8 cellular contexts compared by ENCODE assay signal in the genomic region with DNA sequence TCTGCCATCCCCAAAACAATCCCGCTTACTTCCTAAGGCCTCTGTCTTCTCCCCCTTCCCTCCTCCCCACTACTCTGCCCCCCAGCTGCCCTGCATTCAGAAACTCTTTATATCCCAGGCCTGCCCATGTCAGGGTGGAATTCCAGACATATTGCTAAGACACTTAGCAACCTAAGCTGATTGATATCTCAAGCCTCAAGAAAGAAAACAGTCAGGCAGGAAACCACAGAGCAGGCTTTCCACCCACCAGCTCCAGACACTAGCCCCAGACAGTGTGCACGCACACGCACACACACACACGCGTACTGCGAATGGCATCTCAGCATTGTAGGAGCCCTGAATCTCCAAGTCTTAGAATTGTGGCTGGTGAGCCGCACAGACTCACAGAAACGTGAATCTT. TPM values are rescaled to one million over a fixed set of nuclear protein-coding genes. Genes with fewer than 3 reads are reported as not detected.
DNase-seq lines count a peak whose midpoint lies in the region; ATAC-seq and TF ChIP-seq lines count a peak whose summit lies in the region.

No MANE protein-coding gene starts in this region.

- H2AFZ ChIP-seq in Loucy (ENCODE audit: low read length), result peak overlapping the region; percentile 53; the same call in 1 of the 2 replicates

- no peak overlapping the region for H3K27ac ChIP-seq in CD4-positive, alpha-beta T cell (ENCODE audit: low read depth, low read length)

- peak overlapping the region; percentile 44 for H3K4me3 ChIP-seq in Loucy (ENCODE audit: low read length, poor library complexity, severe bottlenecking)

- H3K4me2 ChIP-seq in Loucy (ENCODE audit: low read depth, low read length, poor library complexity, severe bottlenecking), result peak overlapping the region; percentile 67

- peaks cover 55% of the 10 kb centered on the region for H3K4me1 ChIP-seq in Loucy (ENCODE audit: insufficient read depth, low read length, poor library complexity, severe bottlenecking)

- no peaks in the 10 kb centered on the region for H3K9me3 Mint-ChIP-seq in CD4-positive, alpha-beta T cell
- no peaks in the 10 kb centered on the region for H3K9me3 Mint-ChIP-seq in neural crest cell

- TF ChIP-seq CTCF in CD4-positive, alpha-beta T cell (IDR thresholded peaks at IDR 0.05), result no peak
- TF ChIP-seq CTCF in Loucy (conservative IDR thresholded peaks at IDR 0.05; ENCODE audit: low read length), result no peak
- no peak for TF ChIP-seq CTCF in neural crest cell (conservative IDR thresholded peaks at IDR 0.05)

- no peak overlapping the region for H3K4me3 Mint-ChIP-seq in CD4-positive, alpha-beta T cell
- H3K4me3 Mint-ChIP-seq in neural crest cell, result peak overlapping the region; percentile 32

- H3K9me2 ChIP-seq in Loucy (replicated peaks; ENCODE audit: low read depth, low read length), result no peaks in the 10 kb centered on the region

- no peaks in the 10 kb centered on the region for H3F3A ChIP-seq in Loucy (ENCODE audit: low read depth)

- no peaks in the 10 kb centered on the region for H3K36me3 ChIP-seq in Loucy (ENCODE audit: insufficient read depth, low read length)

- H3K36me3 Mint-ChIP-seq in CD4-positive, alpha-beta T cell (ENCODE audit: low read depth), result no peaks in the 10 kb centered on the region
- H3K36me3 Mint-ChIP-seq in neural crest cell (ENCODE audit: low read depth), result peaks cover 9% of the 10 kb centered on the region

- CTCF ChIA-PET in CD4-positive, alpha-beta T cell (lab: Charles Lee), result no interaction called here

- DNase-seq in CD4-positive, alpha-beta T cell, result no peak
- peak; percentile 62 for DNase-seq in brain pericyte (ENCODE audit: low read depth, low spot score)
- DNase-seq in neural crest cell (ENCODE audit: low read depth, low spot score), result no peak
- DNase-seq in NOMO-1 treated with dmso at 0.1 percent for 144 hours (lab: John Stamatoyannopoulos, UW; ENCODE audit: unreplicated experiment), result no peak
- DNase-seq in NCI-H1436 (lab: John Stamatoyannopoulos, UW), result no peak
- DNase-seq in NAMALWA (ENCODE audit: low spot score), result no peak

- peaks cover 17% of the 10 kb centered on the region for H3K4me1 Mint-ChIP-seq in CD4-positive, alpha-beta T cell (ENCODE audit: low read depth)
- peaks cover 53% of the 10 kb centered on the region for H3K4me1 Mint-ChIP-seq in neural crest cell

- H3K9ac ChIP-seq in Loucy (ENCODE audit: low read depth, low read length, poor library complexity, severe bottlenecking), result peak overlapping the region; percentile 38

- POLR2A ChIA-PET in CD4-positive, alpha-beta T cell (lab: Charles Lee), result interaction anchor here (1.1 kb wide), 1 partner anchor 10 kb away, joined by 3 read pairs; no protein-coding TSS in a partner anchor

- no peaks in the 10 kb centered on the region for H4K20me1 ChIP-seq in Loucy (ENCODE audit: insufficient read depth, low read length, poor library complexity, severe bottlenecking)

- H3K79me2 ChIP-seq in Loucy (ENCODE audit: insufficient read depth, low read length), result no peaks in the 10 kb centered on the region

- H3K27me3 ChIP-seq in CD4-positive, alpha-beta T cell (ENCODE audit: control insufficient read depth, insufficient read depth, low read length), result no peaks in the 10 kb centered on the region
- H3K27me3 ChIP-seq in Loucy (ENCODE audit: insufficient read depth, low read length, poor library complexity, severe bottlenecking), result no peaks in the 10 kb centered on the region

- H3K27ac Mint-ChIP-seq in CD4-positive, alpha-beta T cell, result no peak overlapping the region
- H3K27ac Mint-ChIP-seq in neural crest cell (ENCODE audit: unreplicated experiment), result peak overlapping the region; percentile 54

- peak; percentile 63 for ATAC-seq in CD4-positive, alpha-beta T cell (ENCODE audit: poor library complexity)
- ATAC-seq in GM21367 (IDR thresholded peaks at IDR 0.05; ENCODE audit: unreplicated experiment), result no peak

- intact Hi-C loops in CD4-positive, alpha-beta T cell (cut with DNase I, micrococcal nuclease), result no loop called here

- no peaks in the 10 kb centered on the region for H3K27me3 Mint-ChIP-seq in CD4-positive, alpha-beta T cell
- H3K27me3 Mint-ChIP-seq in neural crest cell (ENCODE audit: low read depth), result no peaks in the 10 kb centered on the region

- no peaks in the 10 kb centered on the region for H3K9me3 ChIP-seq in CD4-positive, alpha-beta T cell (ENCODE audit: control insufficient read depth, low read length)
- no peaks in the 10 kb centered on the region for H3K9me3 ChIP-seq in Loucy (ENCODE audit: insufficient read depth, low read depth, low read length)

RNA-seq across cellular contexts. Expression of gene LPCAT2, which starts 8.9 kb away (rescaled TPM):
- under 1 TPM; 0.22 to 0.36 TPM for total RNA-seq in CD4-positive, alpha-beta T cell
- total RNA-seq in neural crest cell, result 7.2 and 7.9 TPM in 2 replicates

RNA-seq across cellular contexts. Expression of gene MMP2, which starts 21.0 kb away (rescaled TPM):
- total RNA-seq in CD4-positive, alpha-beta T cell, result not detected
- total RNA-seq in neural crest cell, result 138 and 153 TPM in 2 replicates

Comparison
In these comparisons a context has a peak if more than half of its experiments do, and no peak if none do; other contexts are left out.
1. RNA of gene MMP2, which starts 21.0 kb away (total RNA-seq): 138 to 153 TPM in neural crest cell; not detected in CD4-positive, alpha-beta T cell; every median in the first group is over 100 times any median in the second.